22 cellular contexts compared by ENCODE assay signal in genomic region chr22:28208036-28208435, GRCh38.
A peak's percentile ranks its signal among the peaks of the same experiment; 100 is the strongest.
DNase-seq lines count a peak whose midpoint lies in the region; ATAC-seq and TF ChIP-seq lines count a peak whose summit lies in the region.
"Had no signal": no experiment of that assay in that cellular context is flagged by ENCODE, and none has a peak within 500 bp of the region (broad histone marks: within the 10 kb centered on the region; RNA-seq: fewer than 3 reads in every experiment).

No MANE protein-coding gene starts in this region.

- H3K4me3 ChIP-seq in mucosa of descending colon (no peak overlapping the region), lower lobe of right lung (no peak overlapping the region)
- H3K4me3 ChIP-seq: MG63 had no signal

- H3K9me3 ChIP-seq in mucosa of descending colon (no peaks in the 10 kb centered on the region), lower lobe of right lung (no peaks in the 10 kb centered on the region)
- H3K9me3 ChIP-seq: BE2C had no signal

- H3K36me3 ChIP-seq in mucosa of descending colon (ENCODE audit: low read depth) (no peaks in the 10 kb centered on the region), lower lobe of right lung (no peaks in the 10 kb centered on the region)
- H3K36me3 ChIP-seq: BE2C, MG63 had no signal

- DNase-seq in Daoy (ENCODE audit: low read depth) (peak; percentile 29), M059J (ENCODE audit: low read depth) (peak; percentile 81), astrocyte of the hippocampus (ENCODE audit: low read depth, low spot score) (peak; percentile 11), glomerular visceral epithelial cell (ENCODE audit: extremely low spot score) (peak; percentile 51), mucosa of descending colon (no peak), omental fat pad (ENCODE audit: low spot score) (no peak), lower lobe of right lung (no peak), NCI-H1694 treated with DMSO at 0.1 percent for 48 hours (lab: John Stamatoyannopoulos, UW) (no peak)
- DNase-seq: 8988T; BE2C; Calu3; CD4-positive, alpha-beta memory T cell; DMS53; GOT3; NCI-H1092; NCI-H187; NCI-H446 treated with DMSO at 0.1 percent for 48 hours; NCI-H748 treated with DMSO at 0.1 percent for 48 hours; SHP77 treated with DMSO at 0.1 percent for 48 hours had no signal

- intact Hi-C loops in mucosa of descending colon (cut with DNase I, micrococcal nuclease) (no loop called here), lower lobe of right lung (cut with DNase I) (no loop called here)

- ATAC-seq in mucosa of descending colon (no peak), omental fat pad (ENCODE audit: low FRiP score) (no peak), lower lobe of right lung (no peak)
- ATAC-seq: HepG2 had no signal

- TF ChIP-seq CTCF in mucosa of descending colon (IDR thresholded peaks at IDR 0.05) (no peak), omental fat pad (IDR thresholded peaks at IDR 0.05) (no peak), lower lobe of right lung (IDR thresholded peaks at IDR 0.05) (no peak)

- no peaks in the 10 kb centered on the region for H3K27me3 ChIP-seq in lower lobe of right lung (ENCODE audit: low read depth)
- H3K27me3 ChIP-seq: BE2C, MG63 had no signal

- H3K4me1 ChIP-seq in mucosa of descending colon (ENCODE audit: low read depth) = no peaks in the 10 kb centered on the region
- no peaks in the 10 kb centered on the region for H3K4me1 ChIP-seq in lower lobe of right lung

- H3K27ac ChIP-seq in lower lobe of right lung = no peak overlapping the region
- H3K27ac ChIP-seq: KMS-11 had no signal

Comparison
In these comparisons a context has a peak if more than half of its experiments do, and no peak if none do; other contexts are left out.
1. DNase-seq: peak in Daoy (single experiment), M059J (single experiment), astrocyte of the hippocampus (single experiment) and glomerular visceral epithelial cell (single experiment); none in mucosa of descending colon (0 of 3), omental fat pad (single experiment), lower lobe of right lung (single experiment) and NCI-H1694 treated with DMSO at 0.1 percent for 48 hours (single experiment).